23 cellular contexts compared by ENCODE assay signal in the genomic region with DNA sequence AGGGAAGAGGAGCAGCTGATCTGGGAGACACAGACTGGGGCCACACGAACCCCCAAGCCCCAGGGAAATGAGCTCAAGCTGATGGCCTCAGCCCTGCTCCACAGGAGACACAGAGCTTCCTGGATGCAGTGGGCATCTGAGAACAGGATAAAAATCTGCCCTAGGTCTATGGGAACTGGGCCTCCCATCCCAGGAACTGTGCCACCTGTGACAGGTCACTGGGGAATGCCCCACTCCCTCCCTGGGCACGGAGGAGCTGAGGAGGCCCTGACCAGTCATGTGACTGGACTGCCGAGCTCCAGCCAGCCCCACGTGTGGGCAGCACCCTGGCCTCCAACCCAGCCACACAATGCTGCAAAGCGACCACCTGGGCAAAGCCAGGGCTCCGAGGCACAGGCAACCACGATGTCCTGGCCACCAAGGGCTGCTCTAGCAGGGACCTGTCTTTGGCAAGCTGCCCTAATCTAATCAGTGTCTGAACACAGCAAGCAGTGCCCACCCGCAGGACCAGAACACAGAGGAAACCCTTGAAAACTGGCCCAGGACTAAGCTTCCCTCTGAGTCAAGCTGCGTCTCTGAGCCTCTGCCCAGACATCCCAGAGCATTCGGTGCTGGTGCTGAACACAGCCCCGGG. TPM values are rescaled to one million over a fixed set of nuclear protein-coding genes. Genes with fewer than 3 reads are reported as not detected.
DNase-seq lines count a peak whose midpoint lies in the region; ATAC-seq and TF ChIP-seq lines count a peak whose summit lies in the region.
"Had no signal": no experiment of that assay in that cellular context is flagged by ENCODE, and none has a peak within 500 bp of the region (broad histone marks: within the 10 kb centered on the region; RNA-seq: fewer than 3 reads in every experiment).

No MANE protein-coding gene starts in this region.

- H3K27me3 Mint-ChIP-seq in endodermal cell (ENCODE audit: insufficient read depth): peaks cover 4% of the 10 kb centered on the region

- H3K27ac ChIP-seq in left ventricle myocardium inferior (replicated peaks) (no peak overlapping the region), endodermal cell (ENCODE audit: low read depth, low read length) (no peak overlapping the region), upper lobe of right lung (no peak overlapping the region)
- H3K27ac ChIP-seq: GM23248, KMS-11, SK-N-MC, tibial artery had no signal

- H3K36me3 ChIP-seq in left ventricle myocardium inferior: no peaks in the 10 kb centered on the region
- no peaks in the 10 kb centered on the region for H3K36me3 ChIP-seq in endodermal cell (ENCODE audit: control insufficient read depth, insufficient read depth, low read length)
- no peaks in the 10 kb centered on the region for H3K36me3 ChIP-seq in upper lobe of right lung
- H3K36me3 ChIP-seq: tibial artery had no signal

- intact Hi-C loops in left ventricle myocardium superior (cut with micrococcal nuclease): no loop called here
- intact Hi-C loops in left ventricle myocardium inferior (cut with micrococcal nuclease): no loop called here
- intact Hi-C loops in upper lobe of right lung (cut with DNase I): no loop called here

- ATAC-seq in left ventricle myocardium superior (peak; percentile 15), upper lobe of right lung (peak; percentile 10), GM18520 (IDR thresholded peaks at IDR 0.05; ENCODE audit: unreplicated experiment) (no peak)
- ATAC-seq: GM12878, left colon had no signal

- WGBS in endodermal cell (ENCODE audit: insufficient coverage in 1 of 2, insufficient read length in 1 of 2), 2 experiments: 86 to 88% methylated on average over 10 to 11 of the region's 11 CpGs

- no peaks in the 10 kb centered on the region for H3K9me3 ChIP-seq in left ventricle myocardium inferior (replicated peaks)
- H3K9me3 ChIP-seq in endodermal cell (ENCODE audit: control insufficient read depth, low read length): no peaks in the 10 kb centered on the region
- no peaks in the 10 kb centered on the region for H3K9me3 ChIP-seq in upper lobe of right lung
- H3K9me3 ChIP-seq: tibial artery had no signal

- H3K4me1 ChIP-seq in left ventricle myocardium inferior (peaks cover 6% of the 10 kb centered on the region), endodermal cell (ENCODE audit: control insufficient read depth, insufficient read depth, low read length) (no peaks in the 10 kb centered on the region), upper lobe of right lung (no peaks in the 10 kb centered on the region)
- H3K4me1 ChIP-seq: tibial artery had no signal

- H3K4me3 ChIP-seq in left ventricle myocardium inferior (no peak overlapping the region), endodermal cell (ENCODE audit: low read length) (no peak overlapping the region), upper lobe of right lung (no peak overlapping the region)
- H3K4me3 ChIP-seq: GM12878, GM23248, SK-N-MC, tibial artery had no signal

- no peaks in the 10 kb centered on the region for H3K36me3 Mint-ChIP-seq in endodermal cell (ENCODE audit: low read depth)

- no peak overlapping the region for H3K4me3 Mint-ChIP-seq in endodermal cell
- H3K4me3 Mint-ChIP-seq: activated B cell treated with CpG ODN at 0.5 μM for 24 hours; CD4-positive, alpha-beta T cell had no signal

- H3K4me1 Mint-ChIP-seq in endodermal cell: peaks cover 11% of the 10 kb centered on the region

- no peak for DNase-seq in left ventricle myocardium superior
- DNase-seq in left ventricle myocardium inferior: no peak
- DNase-seq in endodermal cell: no peak
- peak; percentile 21 for DNase-seq in mucosa of gallbladder (ENCODE audit: low spot score)
- no peak for DNase-seq in upper lobe of right lung
- no peak for DNase-seq in activated CD8-positive, alpha-beta memory T cell treated with anti-CD3 and anti-CD28 coated beads, Interleukin-2, amount 50 U/mL, for 4 hours
- DNase-seq in cerebellar nuclear complex (lab: John Stamatoyannopoulos, UW): no peak
- DNase-seq: activated B cell treated with CpG ODN at 0.5 μM for 24 hours; activated CD4-positive, alpha-beta T cell treated with anti-CD3 and anti-CD28 coated beads, Interleukin-2, amount 50 U/mL, for 48 hours; activated naive CD4-positive, alpha-beta T cell treated with Interleukin-2 at 50 U/mL for 16 hours; activated T-cell treated with anti-CD3 and anti-CD28 coated beads for 4 hours; effector CD8-positive, alpha-beta T cell; GM23248; left colon; NCI-H187 treated with DMSO at 0.1 percent for 48 hours; NCI-H226; stimulated activated naive CD4-positive, alpha-beta T cell had no signal

- no peak for TF ChIP-seq CTCF in left ventricle myocardium inferior (IDR thresholded peaks at IDR 0.05; ENCODE audit: borderline replicate concordance)
- TF ChIP-seq CTCF in endodermal cell (conservative IDR thresholded peaks at IDR 0.05): no peak
- no peak for TF ChIP-seq CTCF in upper lobe of right lung (IDR thresholded peaks at IDR 0.05)

- no peaks in the 10 kb centered on the region for H3K9me3 Mint-ChIP-seq in endodermal cell
- H3K9me3 Mint-ChIP-seq: activated B cell treated with CpG ODN at 0.5 μM for 24 hours; CD4-positive, alpha-beta T cell had no signal

- no peak overlapping the region for H3K9ac ChIP-seq in endodermal cell (ENCODE audit: extremely low read depth, low read length, poor library complexity, severe bottlenecking)
- H3K9ac ChIP-seq: GM23248, KMS-11 had no signal

- peak overlapping the region; percentile 30 for H3K27ac Mint-ChIP-seq in endodermal cell
- H3K27ac Mint-ChIP-seq: activated B cell treated with CpG ODN at 0.5 μM for 24 hours; CD4-positive, alpha-beta T cell had no signal

- H3K27me3 ChIP-seq in left ventricle myocardium inferior (ENCODE audit: low read depth): no peaks in the 10 kb centered on the region
- H3K27me3 ChIP-seq in endodermal cell (ENCODE audit: control insufficient read depth, insufficient read depth, low read length, poor library complexity, severe bottlenecking): no peaks in the 10 kb centered on the region
- H3K27me3 ChIP-seq in upper lobe of right lung: no peaks in the 10 kb centered on the region
- H3K27me3 ChIP-seq: tibial artery had no signal

RNA-seq across cellular contexts. Expression of gene ID2, which starts 57.8 kb away (rescaled TPM):
- 30.0 TPM for total RNA-seq in left ventricle myocardium superior
- 32.2 TPM for total RNA-seq in left ventricle myocardium inferior
- total RNA-seq in endodermal cell: 10 to 100 TPM; 83.5 to 91.2 TPM
- 408 TPM for polyA plus RNA-seq in endodermal cell (2013, experiment 1 of 2)
- 340 TPM for polyA plus RNA-seq in endodermal cell (2013, experiment 2 of 2)
- 208 TPM for total RNA-seq in mucosa of gallbladder
- 99.5 TPM for total RNA-seq in upper lobe of right lung
